ENCODE assay signal across 25 cellular contexts in the genomic region with DNA sequence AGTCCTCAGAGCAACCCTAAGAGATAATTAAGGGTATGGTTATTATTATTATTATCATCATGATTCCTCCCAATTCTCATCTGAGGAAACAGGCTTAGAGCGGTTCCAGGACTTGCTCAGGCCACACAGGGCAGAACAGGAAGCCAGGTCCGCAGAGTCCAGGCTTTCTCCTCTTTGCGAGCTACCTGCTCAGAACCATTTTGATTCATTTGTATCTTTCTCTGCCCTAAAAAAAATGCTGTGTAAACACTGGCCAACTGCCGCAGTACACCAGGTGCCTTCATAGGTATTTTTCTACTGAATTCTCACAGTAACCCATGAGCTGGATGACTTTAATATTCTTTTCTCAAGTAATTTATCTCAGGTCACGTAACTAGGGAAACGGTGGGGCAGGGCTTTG.
"Had no signal": no experiment of that assay in that cellular context is flagged by ENCODE, and none has a peak within 500 bp of the region (broad histone marks: within the 10 kb centered on the region; RNA-seq: fewer than 3 reads in every experiment).

No MANE protein-coding gene starts in this region.

- H3K9me3 ChIP-seq: ovary, psoas muscle, right lobe of liver, sigmoid colon, suprapubic skin, testis, tibial artery, upper lobe of right lung, uterus had no signal

- H3K27ac ChIP-seq: neural progenitor cell, ovary, parathyroid adenoma, psoas muscle, right lobe of liver, sigmoid colon, suprapubic skin, testis, tibial artery, transverse colon, upper lobe of right lung, uterus had no signal

- H3K4me3 ChIP-seq: neural progenitor cell, ovary, psoas muscle, right lobe of liver, sigmoid colon, suprapubic skin, testis, tibial artery, transverse colon, upper lobe of right lung, uterus had no signal

- H3K4me1 ChIP-seq: parathyroid adenoma, psoas muscle, right lobe of liver, testis, tibial artery, transverse colon, upper lobe of right lung, uterus had no signal

- H3K27me3 ChIP-seq: neural progenitor cell, ovary, right lobe of liver, sigmoid colon, suprapubic skin, testis, tibial artery, transverse colon, upper lobe of right lung, uterus had no signal

- DNase-seq: natural killer cell; occipital lobe; ovary; posterior cingulate gyrus; psoas muscle; right cardiac atrium; right lobe of liver; sigmoid colon; small intestine; stimulated activated CD4-positive, alpha-beta T cell treated with anti-CD3 and anti-CD28 coated beads, Interleukin-15, amount 100 ng/mL, for 24 hours; stimulated activated CD4-positive, alpha-beta T cell treated with anti-CD3 and anti-CD28 coated beads, Interleukin-2, amount 100 ng/mL, for 24 hours; stimulated activated CD4-positive, alpha-beta T cell treated with anti-CD3 and anti-CD28 coated beads, Interleukin-2, amount 100 ng/mL, for 48 hours; stimulated activated CD4-positive, alpha-beta T cell treated with anti-CD3 and anti-CD28 coated beads, Interleukin-4, amount 100 ng/mL, for 24 hours; stimulated activated naive CD4-positive, alpha-beta T cell; stimulated activated naive CD8-positive, alpha-beta T cell treated with anti-CD3 and anti-CD28 coated beads, Interleukin-15, amount 100 ng/mL, for 72 hours; stimulated activated naive CD8-positive, alpha-beta T cell treated with anti-CD3 and anti-CD28 coated beads, Interleukin-15, Interleukin-2, amounts not matched to agents 100 U/mL and 50 U/mL, for 24 hours; substantia nigra; testis; tibial artery; transverse colon; upper lobe of right lung; uterus had no signal

- H3K4me2 ChIP-seq: neural progenitor cell had no signal

- H3K36me3 ChIP-seq: neural progenitor cell, ovary, right lobe of liver, sigmoid colon, suprapubic skin, tibial artery, transverse colon, upper lobe of right lung, uterus had no signal

- ATAC-seq: natural killer cell; psoas muscle; right lobe of liver; stimulated activated naive CD8-positive, alpha-beta T cell treated with anti-CD3 and anti-CD28 coated beads, Interleukin-15, amount 100 ng/mL, for 72 hours; stimulated activated naive CD8-positive, alpha-beta T cell treated with anti-CD3 and anti-CD28 coated beads, Interleukin-15, Interleukin-2, amounts not matched to agents 100 U/mL and 50 U/mL, for 24 hours; upper lobe of right lung had no signal

- H3K9ac ChIP-seq: neural progenitor cell, parathyroid adenoma had no signal

- H2AFZ ChIP-seq: neural progenitor cell, parathyroid adenoma had no signal
